8 cellular contexts compared by ENCODE assay signal in genomic region chr10:22228943-22229755, GRCh38. TPM values are rescaled to one million over a fixed set of nuclear protein-coding genes. Genes with fewer than 3 reads are reported as not detected.
DNase-seq lines count a peak whose midpoint lies in the region; ATAC-seq, FAIRE-seq and TF ChIP-seq lines count a peak whose summit lies in the region.

No MANE protein-coding gene starts in this region.

- in situ Hi-C loops in ACHN (cut with HindIII; ENCODE audit: low pct_ligation_motif_present, low pct_unique_long_range_greater_than_20kb, low sequenced_read_pairs): no loop called here

- H3K27ac ChIP-seq in kidney (ENCODE audit: low read depth in 2 of 2, low read length in 2 of 2): peak overlapping the region; percentile 80 to 85

- FAIRE-seq in kidney (lab: Jason Lieb, UNC): peak; percentile 35

- H3K9me3 ChIP-seq in kidney (ENCODE audit: control insufficient read depth in 1 of 2, low read length in 2 of 2): no peaks in the 10 kb centered on the region

- ATAC-seq in GM18873 (IDR thresholded peaks at IDR 0.05; ENCODE audit: low FRiP score, unreplicated experiment) (peak; percentile 54), HG03135 (IDR thresholded peaks at IDR 0.05; ENCODE audit: unreplicated experiment) (peak; percentile 69)
- peak; percentile 81 to 86 for ATAC-seq in activated CD4-positive, CD25-positive, alpha-beta regulatory T cell treated with anti-CD3 and anti-CD28 coated beads, Interleukin-2, amount 50 U/mL, for 24 hours

- no peaks in the 10 kb centered on the region for H3K4me1 ChIP-seq in kidney (ENCODE audit: control insufficient read depth in 1 of 2, insufficient read depth in 1 of 2, low read depth in 1 of 2, low read length in 2 of 2)

- peak overlapping the region; percentile 67 to 83 for H3K9ac ChIP-seq in kidney (ENCODE audit: low read length in 2 of 2)

- H3K4me3 ChIP-seq in kidney (ENCODE audit: low read length in 2 of 2): peak overlapping the region; percentile 75 to 89

- H3K36me3 ChIP-seq in kidney (ENCODE audit: control insufficient read depth in 1 of 2, insufficient read depth in 2 of 2, low read length in 2 of 2): no peaks in the 10 kb centered on the region

- intact Hi-C loops in kidney (cut with DNase I): no loop called here

- peak; percentile 83 for DNase-seq in ACHN
- peak; percentile 76 for DNase-seq in NCI-H226
- DNase-seq in cerebellar nuclear complex (lab: John Stamatoyannopoulos, UW): peak; percentile 45 to 86
- DNase-seq in kidney: peak; percentile 95
- DNase-seq in stimulated activated CD4-positive, alpha-beta T cell treated with anti-CD3 and anti-CD28 coated beads, Interleukin-12 subunit alpha, Interleukin-12 subunit beta, amount 100 ng/mL, for 48 hours (ENCODE audit: low read depth in 2 of 3, low spot score in 1 of 3): peak; percentile 77 to 95 (median 84)

- no peak for TF ChIP-seq CTCF in kidney (IDR thresholded peaks at IDR 0.05; ENCODE audit: borderline replicate concordance, extremely low read depth, insufficient read depth)

RNA-seq across cellular contexts. Expression of gene EBLN1, which starts 11.3 kb away (rescaled TPM):
- total RNA-seq in kidney: not detected
- polyA plus RNA-seq in kidney (ENCODE audit: insufficient read depth, low read depth, low replicate concordance): not detected

Comparison
In these comparisons a context has a peak if more than half of its experiments do, and no peak if none do; other contexts are left out.
1. Peak in every context shown above with its lines: DNase-seq, ATAC-seq, H3K4me3 ChIP-seq and H3K27ac ChIP-seq.